In genomic region chr9:117084221-117084620, GRCh38 we compare ENCODE assay signal across 2 cellular contexts.
TF ChIP-seq lines count a peak whose summit lies in the region.

No MANE protein-coding gene starts in this region.

TF ChIP-seq in GM12878, 131 proteins besides CTCF, POLR2A, EP300 and RAD21:
- no peak for TF ChIP-seq ZNF217 (IDR thresholded peaks at IDR 0.05)
- peak; percentile 71; the same call in 1 of the 2 replicates for TF ChIP-seq RUNX3 (IDR thresholded peaks at IDR 0.05; ENCODE audit: low read length)

TF ChIP-seq in neural cell, 6 proteins besides CTCF, POLR2A, EP300 and RAD21:
- TF ChIP-seq TAF1 (IDR thresholded peaks at IDR 0.05; ENCODE audit: low read depth): no peak
- no peak for TF ChIP-seq SMC3 (conservative IDR thresholded peaks at IDR 0.05; ENCODE audit: poor library complexity)
- TF ChIP-seq EZH2 (IDR thresholded peaks at IDR 0.05; ENCODE audit: borderline replicate concordance, insufficient read depth, low read length, poor library complexity, severe bottlenecking): no peak
- TF ChIP-seq POLR2AphosphoS5 (IDR thresholded peaks at IDR 0.05): no peak
- TF ChIP-seq REST (IDR thresholded peaks at IDR 0.05; ENCODE audit: borderline replicate concordance): no peak
- no peak for TF ChIP-seq MXI1 (conservative IDR thresholded peaks at IDR 0.05; ENCODE audit: poor library complexity, severe bottlenecking)
TF ChIP-seq in neural cell: peak in this region for 0.
